ENCODE assay signal across 16 cellular contexts in genomic region chr2:100413586-100413985, GRCh38. TPM values are rescaled to one million over a fixed set of nuclear protein-coding genes. Genes with fewer than 3 reads are reported as not detected.
DNase-seq lines count a peak whose midpoint lies in the region; TF ChIP-seq lines count a peak whose summit lies in the region.
"Had no signal": no experiment of that assay in that cellular context is flagged by ENCODE, and none has a peak within 500 bp of the region (broad histone marks: within the 10 kb centered on the region; RNA-seq: fewer than 3 reads in every experiment).

No MANE protein-coding gene starts in this region.

- H3K36me3 Mint-ChIP-seq in endodermal cell (ENCODE audit: low read depth), result peaks cover 9% of the 10 kb centered on the region
- peaks cover 6% of the 10 kb centered on the region for H3K36me3 Mint-ChIP-seq in neural progenitor cell

- no peak for TF ChIP-seq CTCF in Loucy (conservative IDR thresholded peaks at IDR 0.05; ENCODE audit: low read length)
- no peak for TF ChIP-seq CTCF in endodermal cell (conservative IDR thresholded peaks at IDR 0.05)
- TF ChIP-seq CTCF in neural progenitor cell (IDR thresholded peaks at IDR 0.05), result no peak
- TF ChIP-seq CTCF in coronary artery (IDR thresholded peaks at IDR 0.05), result no peak
- no peak for TF ChIP-seq CTCF in vagina (IDR thresholded peaks at IDR 0.05)
- no peak for TF ChIP-seq CTCF in tibial artery (IDR thresholded peaks at IDR 0.05)

- peaks cover 5% of the 10 kb centered on the region; the same call in 1 of the 2 replicates for H3F3A ChIP-seq in Loucy (ENCODE audit: low read depth)
- peaks cover 39% of the 10 kb centered on the region for H3F3A ChIP-seq in neural progenitor cell (ENCODE audit: low read depth)

- H3K27me3 ChIP-seq in H7 (ENCODE audit: control insufficient read depth, insufficient read depth, low read length), result no peaks in the 10 kb centered on the region
- peaks cover 18% of the 10 kb centered on the region for H3K27me3 ChIP-seq in Loucy (ENCODE audit: insufficient read depth, low read length, poor library complexity, severe bottlenecking)
- H3K27me3 ChIP-seq in endodermal cell (ENCODE audit: control insufficient read depth, insufficient read depth, low read length, poor library complexity, severe bottlenecking), result no peaks in the 10 kb centered on the region
- no peaks in the 10 kb centered on the region for H3K27me3 ChIP-seq in neural progenitor cell
- no peaks in the 10 kb centered on the region for H3K27me3 ChIP-seq in vagina
- H3K27me3 ChIP-seq in tibial artery, result no peaks in the 10 kb centered on the region

- H3K4me3 ChIP-seq in H7 (ENCODE audit: insufficient read depth, low read depth, low read length), result no peak overlapping the region
- H3K4me3 ChIP-seq in Loucy (ENCODE audit: low read length, poor library complexity, severe bottlenecking), result no peak overlapping the region
- H3K4me3 ChIP-seq in endodermal cell (ENCODE audit: low read length), result no peak overlapping the region
- H3K4me3 ChIP-seq in neural progenitor cell, result no peak overlapping the region
- H3K4me3 ChIP-seq in coronary artery, result no peak overlapping the region
- H3K4me3 ChIP-seq in vagina, result no peak overlapping the region
- H3K4me3 ChIP-seq in tibial artery, result no peak overlapping the region
- H3K4me3 ChIP-seq: PC-9 had no signal

- H3K9me2 ChIP-seq in Loucy (replicated peaks; ENCODE audit: low read depth, low read length), result no peaks in the 10 kb centered on the region

- peaks cover 32% of the 10 kb centered on the region for H3K4me1 ChIP-seq in Loucy (ENCODE audit: insufficient read depth, low read length, poor library complexity, severe bottlenecking)
- H3K4me1 ChIP-seq in endodermal cell (ENCODE audit: control insufficient read depth, insufficient read depth, low read length), result no peaks in the 10 kb centered on the region
- peaks cover 65% of the 10 kb centered on the region for H3K4me1 ChIP-seq in neural progenitor cell
- peaks cover 30% of the 10 kb centered on the region for H3K4me1 ChIP-seq in vagina
- H3K4me1 ChIP-seq in tibial artery, result peaks cover 0 to 14% (median 8%) of the 10 kb centered on the region in 4 donors

- H3K4me1 Mint-ChIP-seq in endodermal cell (peaks cover 33% of the 10 kb centered on the region), neural progenitor cell (peaks cover 67% of the 10 kb centered on the region)

- intact Hi-C loops in vagina (cut with DNase I), result no loop called here
- intact Hi-C loops in tibial artery (cut with DNase I; ENCODE audit: low total_unique reads), result no loop called here

- H3K27ac Mint-ChIP-seq in endodermal cell (peak overlapping the region; percentile 4), neural progenitor cell (peak overlapping the region; percentile 5)
- H3K27ac Mint-ChIP-seq: HFFc6 had no signal

- H3K27ac ChIP-seq in endodermal cell (ENCODE audit: low read depth, low read length) (peak overlapping the region; percentile 81), neural progenitor cell (peak overlapping the region; percentile 77), coronary artery (no peak overlapping the region), vagina (no peak overlapping the region), tibial artery (no peak overlapping the region)
- H3K27ac ChIP-seq: PC-9 had no signal

- H4K20me1 ChIP-seq in Loucy (ENCODE audit: insufficient read depth, low read length, poor library complexity, severe bottlenecking), result no peaks in the 10 kb centered on the region
- peaks cover 54% of the 10 kb centered on the region for H4K20me1 ChIP-seq in neural progenitor cell (ENCODE audit: low read depth)

- TF ChIP-seq POLR2A in vagina (IDR thresholded peaks at IDR 0.05), result no peak

- WGBS in endodermal cell (ENCODE audit: insufficient coverage in 1 of 2, insufficient read length in 1 of 2), 2 experiments, result 82 to 90% methylated on average over 2 to 4 of the region's 4 CpGs

- peak overlapping the region; percentile 18 for H3K4me2 ChIP-seq in Loucy (ENCODE audit: low read depth, low read length, poor library complexity, severe bottlenecking)
- peak overlapping the region; percentile 61 for H3K4me2 ChIP-seq in neural progenitor cell
- H3K4me2 ChIP-seq: PC-9 had no signal

- H3K4me3 Mint-ChIP-seq in endodermal cell (no peak overlapping the region), neural progenitor cell (no peak overlapping the region)
- H3K4me3 Mint-ChIP-seq: HFFc6 had no signal

- H2AFZ ChIP-seq in Loucy (ENCODE audit: low read length) (no peak overlapping the region), neural progenitor cell (replicated peaks) (no peak overlapping the region)
- H2AFZ ChIP-seq: PC-9 had no signal

- DNase-seq in H7 (peak; percentile 40), endodermal cell (peak; percentile 54), neural progenitor cell (ENCODE audit: low spot score) (no peak), coronary artery (ENCODE audit: low spot score) (no peak), COLO829 (ENCODE audit: low spot score) (no peak), vagina (ENCODE audit: extremely low spot score in 2 of 2) (no peak), tibial artery (no peak)
- DNase-seq: HFFc6, MM.1S, NCI-H1105, NCI-H1694 treated with DMSO at 0.1 percent for 48 hours, NCI-H446, NCI-H748 treated with DMSO at 0.1 percent for 48 hours, PC-9 had no signal

- H3K9me3 Mint-ChIP-seq in endodermal cell, result no peaks in the 10 kb centered on the region
- H3K9me3 Mint-ChIP-seq in neural progenitor cell, result no peaks in the 10 kb centered on the region
- H3K9me3 Mint-ChIP-seq: HFFc6 had no signal

- H3K9ac ChIP-seq in Loucy (ENCODE audit: low read depth, low read length, poor library complexity, severe bottlenecking) (no peak overlapping the region), endodermal cell (ENCODE audit: extremely low read depth, low read length, poor library complexity, severe bottlenecking) (no peak overlapping the region), neural progenitor cell (no peak overlapping the region)

- H3K36me3 ChIP-seq in H7 (replicated peaks; ENCODE audit: control insufficient read depth, insufficient read depth, low read length) (peaks cover 2% of the 10 kb centered on the region), Loucy (ENCODE audit: insufficient read depth, low read length) (no peaks in the 10 kb centered on the region), endodermal cell (ENCODE audit: control insufficient read depth, insufficient read depth, low read length) (peaks cover 13% of the 10 kb centered on the region), neural progenitor cell (no peaks in the 10 kb centered on the region), vagina (peaks cover 0 to 6% of the 10 kb centered on the region in 2 donors), tibial artery (peaks cover 0 to 3% (median 0%) of the 10 kb centered on the region in 3 donors)

- no peaks in the 10 kb centered on the region for H3K9me3 ChIP-seq in Loucy (ENCODE audit: insufficient read depth, low read depth, low read length)
- H3K9me3 ChIP-seq in endodermal cell (ENCODE audit: control insufficient read depth, low read length), result no peaks in the 10 kb centered on the region
- no peaks in the 10 kb centered on the region for H3K9me3 ChIP-seq in neural progenitor cell (ENCODE audit: low read depth)
- no peaks in the 10 kb centered on the region for H3K9me3 ChIP-seq in vagina
- no peaks in the 10 kb centered on the region for H3K9me3 ChIP-seq in tibial artery

- H3K27me3 Mint-ChIP-seq in endodermal cell (ENCODE audit: insufficient read depth) (no peaks in the 10 kb centered on the region), neural progenitor cell (ENCODE audit: insufficient read depth, low read depth) (peaks cover 2% of the 10 kb centered on the region)

- H3K79me2 ChIP-seq in Loucy (ENCODE audit: insufficient read depth, low read length), result 0 out of 2 replicates have a peak, but pooled peaks cover 4% of the 10 kb centered on the region
- H3K79me2 ChIP-seq in neural progenitor cell (ENCODE audit: low read depth), result peaks cover 63% of the 10 kb centered on the region

RNA-seq across cellular contexts. Expression of gene CHST10, which starts 3.9 kb away (rescaled TPM):
- total RNA-seq in H7 (2014; rRNA removed; shearing (Covaris generic)), result 24.8 and 28.4 TPM in 2 replicates
- total RNA-seq in endodermal cell (10 to 100 TPM; 17.6 to 18.5 TPM), neural progenitor cell (ENCODE audit: low replicate concordance) (27.3 and 28.1 TPM in 2 replicates), vagina (5.6 TPM)
- polyA plus RNA-seq in endodermal cell (2013, experiment 1 of 2), result 28.0 TPM
- 26.0 TPM for polyA plus RNA-seq in endodermal cell (2013, experiment 2 of 2)
- total RNA-seq: PC-9 had no signal

RNA-seq across cellular contexts. Expression of gene NMS, which starts 56.7 kb away (rescaled TPM):
- not detected in 2 replicates for total RNA-seq in H7 (2014; rRNA removed; shearing (Covaris generic))
- not detected for total RNA-seq in endodermal cell
- polyA plus RNA-seq in endodermal cell (2013, experiment 1 of 2), result not detected
- polyA plus RNA-seq in endodermal cell (2013, experiment 2 of 2), result not detected
- not detected in 2 replicates for total RNA-seq in neural progenitor cell (ENCODE audit: low replicate concordance)
- total RNA-seq in vagina, result not detected
- total RNA-seq: HFFc6, PC-9 had no signal
- polyA plus RNA-seq: BJ had no signal

Comparison
In these comparisons a context has a peak if more than half of its experiments do, and no peak if none do; other contexts are left out.
1. DNase-seq: peak in H7 (single experiment) and endodermal cell (single experiment); none in neural progenitor cell (single experiment), coronary artery (single experiment), COLO829 (single experiment), vagina (0 of 2) and tibial artery (0 of 2).
2. H3K27ac ChIP-seq: peak in endodermal cell (single experiment) and neural progenitor cell (single experiment); none in coronary artery (0 of 2), vagina (single experiment) and tibial artery (0 of 2).